Comparison of ENCODE assay signal across 8 cellular contexts in genomic region chr12:62793256-62794217, GRCh38.
DNase-seq lines count a peak whose midpoint lies in the region; ATAC-seq and TF ChIP-seq lines count a peak whose summit lies in the region.

No MANE protein-coding gene starts in this region.

- TF ChIP-seq CTCF in foreskin keratinocyte (conservative IDR thresholded peaks at IDR 0.05) = peak; percentile 97
- TF ChIP-seq CTCF in testis (IDR thresholded peaks at IDR 0.05) = peak; percentile 94 to 96 (median 94)

- no peak for TF ChIP-seq POLR2A in testis (IDR thresholded peaks at IDR 0.05)

- no peak overlapping the region for H3K4me3 ChIP-seq in CD4-positive, alpha-beta memory T cell (ENCODE audit: low read length in 2 of 2)
- no peak overlapping the region for H3K4me3 ChIP-seq in testis

- 56 to 59% methylated on average over 25 of the region's 25 CpGs for WGBS in testis, 2 donors

- no peaks in the 10 kb centered on the region for H3K9me3 ChIP-seq in CD4-positive, alpha-beta memory T cell (ENCODE audit: control insufficient read depth in 1 of 2, low read length in 2 of 2)
- no peaks in the 10 kb centered on the region for H3K9me3 ChIP-seq in testis

- H3K4me1 ChIP-seq in CD4-positive, alpha-beta memory T cell (ENCODE audit: insufficient read depth, low read length) = no peaks in the 10 kb centered on the region
- H3K4me1 ChIP-seq in foreskin keratinocyte (no peaks in the 10 kb centered on the region), testis (peaks cover 14% of the 10 kb centered on the region)

- CTCF ChIA-PET in CD4-positive, alpha-beta memory T cell (lab: Charles Lee; ENCODE audit: partially characterized antibody) = interaction anchor here (0.7 to 8.7 kb wide), 32 partner anchors 10 to 383 kb away, joined by 3 to 253 read pairs (median 3); no protein-coding TSS in a partner anchor

- no peaks in the 10 kb centered on the region for H3K36me3 Mint-ChIP-seq in CD4-positive, alpha-beta memory T cell

- H3K27me3 ChIP-seq in CD4-positive, alpha-beta memory T cell (ENCODE audit: insufficient read depth, low read length) = no peaks in the 10 kb centered on the region
- no peaks in the 10 kb centered on the region for H3K27me3 ChIP-seq in foreskin keratinocyte
- no peaks in the 10 kb centered on the region for H3K27me3 ChIP-seq in testis

- no peak overlapping the region for H3K27ac Mint-ChIP-seq in CD4-positive, alpha-beta memory T cell

- H3K27ac ChIP-seq in CD4-positive, alpha-beta memory T cell (ENCODE audit: low read depth, low read length) = no peak overlapping the region
- H3K27ac ChIP-seq in foreskin keratinocyte (no peak overlapping the region), testis (no peak overlapping the region)

- H3K27me3 Mint-ChIP-seq in CD4-positive, alpha-beta memory T cell = peaks cover 3 to 5% of the 10 kb centered on the region in 2 donors

- ATAC-seq in GM19468 (IDR thresholded peaks at IDR 0.05; ENCODE audit: extremely low read depth, unreplicated experiment) (peak; percentile 63), foreskin keratinocyte (peak; percentile 74)

- intact Hi-C loops in CD4-positive, alpha-beta memory T cell (cut with micrococcal nuclease) = loop anchor here (1.0 to 10.0 kb wide), 5 partner anchors 190 to 529 kb away; partner anchors contain the start of gene USP15
- intact Hi-C loops in testis (cut with DNase I; ENCODE audit: low total_unique reads) = no loop called here

- peak; percentile 51 to 69 (median 66) for DNase-seq in CD4-positive, alpha-beta memory T cell
- DNase-seq in LoVo (ENCODE audit: low spot score) = peak; percentile 87
- DNase-seq in RPMI8226 = peak; percentile 67
- peak; percentile 58 for DNase-seq in activated T-helper 9 cell treated with anti-CD3 and anti-CD28 coated beads, Interleukin-2, amount 50 U/mL, for 16 hours (ENCODE audit: low read depth)
- peak; percentile 28 to 56 for DNase-seq in foreskin keratinocyte
- peak in 55 of 56 donors; percentile 10 to 91 (median 69) for DNase-seq in nucleus accumbens (lab: John Stamatoyannopoulos, UW)
- peak; percentile 94 for DNase-seq in testis

- H3K4me1 Mint-ChIP-seq in CD4-positive, alpha-beta memory T cell = peaks cover 0 to 2% (median 0%) of the 10 kb centered on the region in 4 donors

- no peaks in the 10 kb centered on the region for H3K36me3 ChIP-seq in CD4-positive, alpha-beta memory T cell (ENCODE audit: insufficient read depth, low read length)
- H3K36me3 ChIP-seq in testis (ENCODE audit: low read depth, missing control alignments) = no peaks in the 10 kb centered on the region

- H3K4me3 Mint-ChIP-seq in CD4-positive, alpha-beta memory T cell = no peak overlapping the region

- POLR2A ChIA-PET in CD4-positive, alpha-beta memory T cell (lab: Charles Lee; ENCODE audit: partially characterized antibody) = interaction anchor here (0.5 to 1.3 kb wide), 6 partner anchors 190 to 357 kb away, joined by 3 to 8 read pairs (median 4); no protein-coding TSS in a partner anchor

- no peaks in the 10 kb centered on the region for H3K9me3 Mint-ChIP-seq in CD4-positive, alpha-beta memory T cell

Comparison
In these comparisons a context has a peak if more than half of its experiments do, and no peak if none do; other contexts are left out.
1. DNase-seq: peak in every context shown above with its lines; median percentile 94 in testis; 87 in LoVo; 69 in nucleus accumbens; 67 in RPMI8226; 66 in CD4-positive, alpha-beta memory T cell; 58 in activated T-helper 9 cell treated with anti-CD3 and anti-CD28 coated beads, Interleukin-2, amount 50 U/mL, for 16 hours; 42 in foreskin keratinocyte.